Comparison of ENCODE assay signal across 8 cellular contexts in the genomic region with DNA sequence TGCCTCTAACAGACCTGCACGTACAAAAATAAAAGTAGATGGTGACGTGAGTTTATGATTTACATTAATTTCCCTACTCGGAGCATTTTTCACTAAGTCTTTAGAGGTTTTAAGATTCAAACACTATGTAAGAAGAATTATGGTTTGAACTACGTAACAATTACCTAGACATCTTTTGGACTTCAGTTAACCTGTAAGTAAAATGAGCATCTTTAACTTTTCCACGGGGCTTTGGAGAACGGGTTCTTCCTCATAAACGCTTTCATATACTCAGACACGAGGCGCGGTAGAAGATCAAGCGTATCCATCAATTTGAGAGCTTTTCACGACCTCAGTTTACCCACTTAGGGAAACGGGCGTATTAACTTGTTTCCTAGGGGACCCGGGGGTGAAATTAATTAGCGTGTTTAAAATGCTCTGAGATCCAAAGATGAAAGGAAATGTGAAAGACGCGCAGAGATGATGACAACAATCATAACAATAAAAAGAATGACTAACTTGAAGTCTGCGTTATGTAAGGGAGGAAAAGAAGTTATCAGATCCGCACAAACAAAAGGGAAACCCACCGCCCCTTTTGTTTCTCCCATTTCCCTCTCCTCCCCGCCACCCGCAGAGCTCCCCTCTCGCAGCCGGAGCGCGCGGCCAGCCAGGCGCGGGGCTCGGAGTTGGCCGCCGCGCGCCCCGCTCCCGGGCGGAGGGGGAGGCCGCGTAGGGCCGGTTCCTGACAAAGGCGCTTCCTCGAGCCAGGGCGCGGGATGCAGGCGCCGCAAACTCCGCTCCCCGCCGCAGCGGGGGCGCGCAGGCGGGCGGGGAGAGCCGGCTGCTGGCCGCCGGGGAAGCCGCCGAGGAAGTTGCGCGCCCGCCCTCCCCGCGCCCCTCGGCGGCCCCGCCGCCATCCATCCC. TPM values are rescaled to one million over a fixed set of nuclear protein-coding genes. Genes with fewer than 3 reads are reported as not detected.
DNase-seq lines count a peak whose midpoint lies in the region; ATAC-seq and TF ChIP-seq lines count a peak whose summit lies in the region.

No MANE protein-coding gene starts in this region.

- peaks cover 37% of the 10 kb centered on the region for H3K79me2 ChIP-seq in fibroblast of lung (ENCODE audit: control insufficient read depth, insufficient read depth, low read length)

- DNase-seq in A172 (ENCODE audit: low spot score) (peak; percentile 16), NCI-H2171 treated with DMSO at 0.1 percent for 48 hours (lab: John Stamatoyannopoulos, UW) (peak; percentile 33), fibroblast of lung (ENCODE audit: low read depth in 2 of 2) (peak; percentile 48 to 50)
- peak; percentile 65 for DNase-seq in activated T-cell treated with anti-CD3 and anti-CD28 coated beads, Interleukin-2, amount 50 U/mL, for 24 hours
- peak in 8 of 9 donors; percentile 57 to 71 (median 60) for DNase-seq in naive thymus-derived CD4-positive, alpha-beta T cell

- WGBS in urinary bladder: under 1% methylated on average over 69 of the region's 69 CpGs

- peak overlapping the region; percentile 82 to 98 (median 86) for H3K4me3 ChIP-seq in fibroblast of lung (replicated peaks in 1 of 4; ENCODE audit: control extremely low read depth in 1 of 4, insufficient read depth in 1 of 4, low read depth in 3 of 4, low read length in 4 of 4)
- peak overlapping the region; percentile 88 for H3K4me3 ChIP-seq in naive thymus-derived CD4-positive, alpha-beta T cell (ENCODE audit: low read length)
- H3K4me3 ChIP-seq in urinary bladder (ENCODE audit: low read depth, low read length): peak overlapping the region; percentile 83

- no peaks in the 10 kb centered on the region for H3K27me3 ChIP-seq in fibroblast of lung (ENCODE audit: control insufficient read depth, insufficient read depth, low read length)
- no peaks in the 10 kb centered on the region for H3K27me3 ChIP-seq in naive thymus-derived CD4-positive, alpha-beta T cell (ENCODE audit: control insufficient read depth in 2 of 2, insufficient read depth in 2 of 2, low read length in 2 of 2)

- no peaks in the 10 kb centered on the region for H3K27me3 Mint-ChIP-seq in activated T-cell treated with anti-CD3 and anti-CD28 coated beads, Interleukin-2, amount 50 U/mL, for 24 hours
- H3K27me3 Mint-ChIP-seq in naive thymus-derived CD4-positive, alpha-beta T cell: no peaks in the 10 kb centered on the region

- H3K36me3 ChIP-seq in fibroblast of lung (ENCODE audit: control insufficient read depth, insufficient read depth, low read length): no peaks in the 10 kb centered on the region
- peaks cover 0 to 4% (median 0%) of the 10 kb centered on the region in 3 experiments for H3K36me3 ChIP-seq in naive thymus-derived CD4-positive, alpha-beta T cell (ENCODE audit: control insufficient read depth in 2 of 3, insufficient read depth in 3 of 3, low read length in 3 of 3)
- peaks cover 2% of the 10 kb centered on the region for H3K36me3 ChIP-seq in urinary bladder (ENCODE audit: insufficient read depth)

- H2AFZ ChIP-seq in fibroblast of lung (ENCODE audit: low read length): peak overlapping the region; percentile 58

- H3K4me1 ChIP-seq in fibroblast of lung (ENCODE audit: control insufficient read depth, extremely low read depth, insufficient read depth, low read length) (peaks cover 5% of the 10 kb centered on the region), urinary bladder (ENCODE audit: insufficient read depth) (peaks cover 1% of the 10 kb centered on the region)
- peaks cover 11 to 24% of the 10 kb centered on the region in 2 donors for H3K4me1 ChIP-seq in naive thymus-derived CD4-positive, alpha-beta T cell (ENCODE audit: control insufficient read depth in 2 of 2, insufficient read depth in 2 of 2, low read length in 2 of 2)

- ATAC-seq in GM18498 (IDR thresholded peaks at IDR 0.05; ENCODE audit: unreplicated experiment): peak; percentile 17
- peak; percentile 14 for ATAC-seq in HG02943 (IDR thresholded peaks at IDR 0.05; ENCODE audit: low read depth, unreplicated experiment)
- ATAC-seq in naive thymus-derived CD4-positive, alpha-beta T cell: peak; percentile 15

- intact Hi-C loops in naive thymus-derived CD4-positive, alpha-beta T cell (cut with micrococcal nuclease): loop anchor here (1.0 to 10.0 kb wide), 29 partner anchors 8 to 1084 kb away; a partner anchor contains a TSS

- peak overlapping the region; percentile 98 for H3K27ac Mint-ChIP-seq in activated T-cell treated with anti-CD3 and anti-CD28 coated beads, Interleukin-2, amount 50 U/mL, for 24 hours
- H3K27ac Mint-ChIP-seq in naive thymus-derived CD4-positive, alpha-beta T cell: peak overlapping the region; percentile 93 to 99 (median 96)

- H3K9me3 Mint-ChIP-seq in activated T-cell treated with anti-CD3 and anti-CD28 coated beads, Interleukin-2, amount 50 U/mL, for 24 hours: no peaks in the 10 kb centered on the region
- peaks cover 0 to 1% (median 0%) of the 10 kb centered on the region in 11 donors for H3K9me3 Mint-ChIP-seq in naive thymus-derived CD4-positive, alpha-beta T cell

- peak overlapping the region; percentile 98 for H3K4me3 Mint-ChIP-seq in activated T-cell treated with anti-CD3 and anti-CD28 coated beads, Interleukin-2, amount 50 U/mL, for 24 hours
- peak overlapping the region in 9 of 10 donors; percentile 87 to 98 (median 93) for H3K4me3 Mint-ChIP-seq in naive thymus-derived CD4-positive, alpha-beta T cell

- TF ChIP-seq CTCF in fibroblast of lung (conservative IDR thresholded peaks at IDR 0.05 in 1 of 2, IDR thresholded peaks at IDR 0.05 in 1 of 2; ENCODE audit: low read depth in 1 of 2, low read length in 2 of 2): no peak

- CTCF ChIA-PET in naive thymus-derived CD4-positive, alpha-beta T cell (lab: Charles Lee): interaction anchor here (0.8 to 2.9 kb wide), 5 partner anchors 11 to 187 kb away, joined by 3 to 15 read pairs (median 4); no protein-coding TSS in a partner anchor

- H3K4me1 Mint-ChIP-seq in activated T-cell treated with anti-CD3 and anti-CD28 coated beads, Interleukin-2, amount 50 U/mL, for 24 hours (ENCODE audit: low read depth): peaks cover 34% of the 10 kb centered on the region
- peaks cover 25 to 40% (median 36%) of the 10 kb centered on the region in 7 donors for H3K4me1 Mint-ChIP-seq in naive thymus-derived CD4-positive, alpha-beta T cell

- H3K4me2 ChIP-seq in fibroblast of lung (ENCODE audit: extremely low read depth, insufficient read depth, low read length): peak overlapping the region; percentile 94

- H4K20me1 ChIP-seq in fibroblast of lung (ENCODE audit: control insufficient read depth, extremely low read depth, insufficient read depth, low read length): no peaks in the 10 kb centered on the region

- H3K9ac ChIP-seq in fibroblast of lung (ENCODE audit: insufficient read depth, low read length): peak overlapping the region; percentile 87

- no peaks in the 10 kb centered on the region for H3K9me3 ChIP-seq in fibroblast of lung (ENCODE audit: control insufficient read depth, insufficient read depth, low read depth, low read length)
- H3K9me3 ChIP-seq in naive thymus-derived CD4-positive, alpha-beta T cell (ENCODE audit: control insufficient read depth in 2 of 3, low read length in 3 of 3): no peaks in the 10 kb centered on the region

- peak overlapping the region; percentile 88 for H3K27ac ChIP-seq in fibroblast of lung (ENCODE audit: insufficient read depth, low read length)
- peak overlapping the region; percentile 98 for H3K27ac ChIP-seq in naive thymus-derived CD4-positive, alpha-beta T cell (ENCODE audit: low read depth, low read length)
- H3K27ac ChIP-seq in urinary bladder (ENCODE audit: low read depth): peak overlapping the region; percentile 98

- peaks cover 46% of the 10 kb centered on the region for H3K36me3 Mint-ChIP-seq in activated T-cell treated with anti-CD3 and anti-CD28 coated beads, Interleukin-2, amount 50 U/mL, for 24 hours (ENCODE audit: low read depth)
- peaks cover 0 to 10% (median 4%) of the 10 kb centered on the region in 5 donors for H3K36me3 Mint-ChIP-seq in naive thymus-derived CD4-positive, alpha-beta T cell

- POLR2A ChIA-PET in naive thymus-derived CD4-positive, alpha-beta T cell (lab: Charles Lee): interaction anchor here (0.6 to 3.2 kb wide), 23 partner anchors 9 to 590 kb away, joined by 3 to 40 read pairs (median 4); no protein-coding TSS in a partner anchor

RNA-seq across cellular contexts. Expression of a gene that starts 0.8 kb away (rescaled TPM):
- 3.6 and 5.6 TPM in 2 replicates for total RNA-seq in A172 (2014; rRNA removed; shearing (Covaris generic))
- total RNA-seq in fibroblast of lung (5.9 and 7.4 TPM in 2 replicates), urinary bladder (43.4 TPM)
- polyA plus RNA-seq in fibroblast of lung (3.6 and 7.7 TPM in 2 replicates), urinary bladder (15.4 TPM)
- 1.8 and 3.5 TPM in 2 replicates for polyA plus RNA-seq in fibroblast of lung (2012)
- polyA minus RNA-seq in fibroblast of lung (ENCODE audit: low replicate concordance): 0.67 and 1.6 TPM in 2 replicates
- 100 to 1,000 TPM in 2 of 5 experiments, 10 to 100 TPM in 3; 33.4 to 170 (median 57.2) TPM for total RNA-seq in naive thymus-derived CD4-positive, alpha-beta T cell
- polyA plus RNA-seq in naive thymus-derived CD4-positive, alpha-beta T cell: 10 to 100 TPM; 12.3 to 15.2 TPM

Comparison
In these comparisons a context has a peak if more than half of its experiments do, and no peak if none do; other contexts are left out.
1. Peak in every context shown above with its lines: DNase-seq, ATAC-seq, H3K4me3 ChIP-seq and H3K27ac ChIP-seq.